In the genomic region with DNA sequence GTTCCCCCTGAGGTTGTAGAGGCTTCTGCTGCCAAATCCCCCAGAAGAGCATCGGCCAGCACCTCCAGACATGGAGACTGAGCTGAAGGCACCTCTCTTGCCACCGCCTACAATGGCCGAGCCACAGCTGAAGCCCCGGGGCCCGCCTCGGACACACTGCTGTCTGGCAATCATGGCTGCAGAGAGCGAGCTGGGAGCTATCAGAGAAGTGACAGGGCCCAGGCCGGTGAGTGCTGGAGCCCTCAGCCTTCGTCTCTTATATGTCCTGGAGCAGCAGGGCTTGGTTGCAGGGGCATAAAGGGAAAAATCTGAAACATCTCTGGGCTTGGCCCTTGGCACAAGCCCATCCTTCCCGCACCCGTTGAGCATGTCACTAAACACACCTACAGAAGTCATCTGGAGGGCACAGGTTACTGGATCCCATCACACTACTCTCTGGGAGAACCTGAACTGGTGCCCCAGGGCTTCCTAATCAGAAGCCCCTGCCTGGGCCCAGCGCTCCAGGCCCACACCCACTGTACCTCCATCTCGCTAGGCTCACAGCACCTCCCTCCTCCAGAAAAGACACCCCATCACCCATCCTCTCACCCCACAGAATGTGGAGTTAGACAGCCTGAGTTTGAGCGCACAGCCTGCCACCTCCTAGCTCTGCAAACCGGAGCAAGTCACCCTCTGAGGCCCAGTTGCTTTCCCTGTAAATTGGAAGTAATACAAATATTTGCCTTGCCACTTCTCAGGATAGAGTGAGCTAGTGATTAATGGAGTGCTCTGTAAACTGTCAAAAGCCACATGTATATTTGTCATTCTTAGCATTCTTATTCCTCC, we compare ENCODE assay signal across 16 cellular contexts. TPM values are rescaled to one million over a fixed set of nuclear protein-coding genes. Genes with fewer than 3 reads are reported as not detected.
A peak's percentile ranks its signal among the peaks of the same experiment; 100 is the strongest.
DNase-seq lines count a peak whose midpoint lies in the region; ATAC-seq and TF ChIP-seq lines count a peak whose summit lies in the region.
"Had no signal": no experiment of that assay in that cellular context is flagged by ENCODE, and none has a peak within 500 bp of the region (broad histone marks: within the 10 kb centered on the region; RNA-seq: fewer than 3 reads in every experiment).

A gene (minus strand): TSS at position 232 of the 825 bp plus-strand sequence. CDS start 58 bp downstream, at position 174.

- peaks cover 46% of the 10 kb centered on the region for H3K27me3 Mint-ChIP-seq in Calu3 (ENCODE audit: unreplicated experiment)

- no peak within 1 kb of the TSS for H2BK12ac ChIP-seq in trophoblast cell (ENCODE audit: low read length)

- no peaks in the 10 kb centered on the region for H3K36me3 ChIP-seq in spleen
- H3K36me3 ChIP-seq in trophoblast cell (ENCODE audit: control insufficient read depth in 1 of 2, insufficient read depth in 2 of 2, low read length in 2 of 2): no peaks in the 10 kb centered on the region
- H3K36me3 ChIP-seq: cardiac muscle cell, right atrium auricular region had no signal

- TF ChIP-seq POLR2A in spleen (IDR thresholded peaks at IDR 0.05): no peak

- CTCF ChIA-PET in Calu3 (lab: Charles Lee): no interaction called here

- no peak within 1 kb of the TSS for H3K23ac ChIP-seq in trophoblast cell (ENCODE audit: low read length)

- no peak within 1 kb of the TSS for H4K8ac ChIP-seq in trophoblast cell (ENCODE audit: low read depth, low read length)

- no peak within 1 kb of the TSS for H3K18ac ChIP-seq in trophoblast cell (ENCODE audit: low read length)

- no peak within 1 kb of the TSS for H2AFZ ChIP-seq in trophoblast cell (ENCODE audit: insufficient read depth, low read length, poor library complexity)

- H3K4me1 Mint-ChIP-seq in Calu3 (ENCODE audit: low read depth, unreplicated experiment): peaks cover 8% of the 10 kb centered on the region

- no peak within 1 kb of the TSS for H3K4ac ChIP-seq in trophoblast cell (ENCODE audit: low read depth, low read length)

- no peak within 1 kb of the TSS for H3K4me2 ChIP-seq in trophoblast cell (ENCODE audit: low read length)

- H3K27me3 ChIP-seq in spleen (replicated peaks in 1 of 7) (peaks cover 0 to 5% (median 0%) of the 10 kb centered on the region in 7 donors), trophoblast cell (ENCODE audit: insufficient read depth, low read length) (no peaks in the 10 kb centered on the region)
- H3K27me3 ChIP-seq: right atrium auricular region had no signal

- H4K12ac ChIP-seq in trophoblast cell (ENCODE audit: low read depth, low read length): no peak within 1 kb of the TSS

- no peaks in the 10 kb centered on the region for H3K36me3 Mint-ChIP-seq in Calu3 (ENCODE audit: insufficient read depth, unreplicated experiment)
- H3K36me3 Mint-ChIP-seq: natural killer cell treated with Interleukin-12 subunit alpha and Interleukin-12 subunit beta and Interleukin-15 and Interleukin-18, amount 100 ng/mL, for 72 hours had no signal

- BruUV-seq in Calu3 (replicated peaks; lab: Mats Ljungman, UMichigan): no TSS peak

- intact Hi-C loops in spleen (cut with DNase I; ENCODE audit: low total_unique reads) (no loop called here), Calu3 (cut with micrococcal nuclease; ENCODE audit: unreplicated experiment) (no loop called here)

- peak; percentile 77 for DNase-seq in DMS53 treated with DMSO at 0.1 percent for 48 hours (lab: John Stamatoyannopoulos, UW; ENCODE audit: unreplicated experiment)
- DNase-seq in NCI-H1417 treated with DMSO at 0.1 percent for 48 hours (lab: John Stamatoyannopoulos, UW): peak; percentile 34
- DNase-seq in spleen: peak; percentile 68
- no peak for DNase-seq in Calu3
- DNase-seq in trophoblast cell: no peak
- no peak for DNase-seq in activated T-cell treated with anti-CD3 and anti-CD28 coated beads, Interleukin-2, amount 50 U/mL, for 1 hour
- DNase-seq: activated CD4-positive, alpha-beta T cell treated with anti-CD3 and anti-CD28 coated beads for 1 hour; activated naive CD4-positive, alpha-beta T cell treated with anti-CD3 and anti-CD28 coated beads for 36 hours; NCI-H187 treated with DMSO at 0.1 percent for 48 hours had no signal

- WGBS in spleen, 5 donors: 80 to 92% (median 89%) methylated on average over 13 to 15 of the region's 15 CpGs
- no CpG with 5 or more reads among the region's 15 CpGs for WGBS in trophoblast cell (ENCODE audit: extremely low coverage, insufficient coverage, insufficient read length)

- H3K9me3 ChIP-seq in spleen (no peaks in the 10 kb centered on the region), trophoblast cell (ENCODE audit: insufficient read depth, low read depth, low read length) (peaks cover 2% of the 10 kb centered on the region)
- H3K9me3 ChIP-seq: right atrium auricular region had no signal

- H3K4me3 Mint-ChIP-seq in Calu3 (ENCODE audit: low read depth, unreplicated experiment): no peak within 1 kb of the TSS
- H3K4me3 Mint-ChIP-seq: activated naive CD4-positive, alpha-beta T cell treated with anti-CD3 and anti-CD28 coated beads for 36 hours; natural killer cell treated with Interleukin-12 subunit alpha and Interleukin-12 subunit beta and Interleukin-15 and Interleukin-18, amount 100 ng/mL, for 72 hours; T-helper 2 cell treated with Interferon-gamma antibody and Interleukin-4, amounts not matched to agents 5 μg/mL and 100 μg/mL, for 36 hours had no signal

- H3K4me1 ChIP-seq in spleen (peaks cover 0 to 5% (median 0%) of the 10 kb centered on the region in 6 donors), trophoblast cell (ENCODE audit: control insufficient read depth in 1 of 2, insufficient read depth in 2 of 2, low read length in 2 of 2) (no peaks in the 10 kb centered on the region)
- H3K4me1 ChIP-seq: right atrium auricular region had no signal

- H3K9ac ChIP-seq in trophoblast cell (ENCODE audit: low read length): no peak within 1 kb of the TSS

- H3K27ac Mint-ChIP-seq in Calu3 (ENCODE audit: unreplicated experiment): no peak within 1 kb of the TSS
- H3K27ac Mint-ChIP-seq: activated naive CD4-positive, alpha-beta T cell treated with anti-CD3 and anti-CD28 coated beads for 36 hours; natural killer cell treated with Interleukin-12 subunit alpha and Interleukin-12 subunit beta and Interleukin-15 and Interleukin-18, amount 100 ng/mL, for 72 hours; T-helper 2 cell treated with Interferon-gamma antibody and Interleukin-4, amounts not matched to agents 5 μg/mL and 100 μg/mL, for 36 hours had no signal

- H3K4me3 ChIP-seq in spleen (no peak within 1 kb of the TSS), trophoblast cell (ENCODE audit: low read depth, low read length) (no peak within 1 kb of the TSS)
- H3K4me3 ChIP-seq: cardiac muscle cell, right atrium auricular region had no signal

- no peaks in the 10 kb centered on the region for H3K79me1 ChIP-seq in trophoblast cell (ENCODE audit: low read length)

- no peaks in the 10 kb centered on the region for H3K79me2 ChIP-seq in trophoblast cell (ENCODE audit: control insufficient read depth, insufficient read depth, low read length, poor library complexity)

- H4K91ac ChIP-seq in trophoblast cell (ENCODE audit: low read depth, low read length): no peak within 1 kb of the TSS

- H2BK5ac ChIP-seq in trophoblast cell (ENCODE audit: low read depth, low read length, poor library complexity): no peak within 1 kb of the TSS

- no peak for TF ChIP-seq CTCF in spleen (IDR thresholded peaks at IDR 0.05 in 8 of 11, conservative IDR thresholded peaks at IDR 0.05 in 3 of 11)
- no peak for TF ChIP-seq CTCF in Calu3 (IDR thresholded peaks at IDR 0.05; ENCODE audit: unreplicated experiment)

- no peaks in the 10 kb centered on the region for H3K9me3 Mint-ChIP-seq in Calu3 (ENCODE audit: low read depth, unreplicated experiment)
- H3K9me3 Mint-ChIP-seq: activated naive CD4-positive, alpha-beta T cell treated with anti-CD3 and anti-CD28 coated beads for 36 hours; natural killer cell treated with Interleukin-12 subunit alpha and Interleukin-12 subunit beta and Interleukin-15 and Interleukin-18, amount 100 ng/mL, for 72 hours; T-helper 2 cell treated with Interferon-gamma antibody and Interleukin-4, amounts not matched to agents 5 μg/mL and 100 μg/mL, for 36 hours had no signal

- H2BK120ac ChIP-seq in trophoblast cell (ENCODE audit: insufficient read depth, low read length, poor library complexity): no peak within 1 kb of the TSS

- H3K14ac ChIP-seq in trophoblast cell (ENCODE audit: low read length): no peak within 1 kb of the TSS

- H2AK5ac ChIP-seq in trophoblast cell (ENCODE audit: low read length): no peak within 1 kb of the TSS

- ATAC-seq in esophagus mucosa: peak; percentile 61

- H3K27ac ChIP-seq in spleen: no peak within 1 kb of the TSS
- no peak within 1 kb of the TSS for H3K27ac ChIP-seq in trophoblast cell (ENCODE audit: low read depth, low read length)
- H3K27ac ChIP-seq: cardiac muscle cell, right atrium auricular region had no signal

RNA-seq across cellular contexts. Expression of the gene that starts here (rescaled TPM):
- 1,080 TPM for total RNA-seq in esophagus mucosa
- under 1 TPM in 1 of 7 donors, not detected in 6; 0.37 TPM for total RNA-seq in spleen
- polyA plus RNA-seq in spleen: 1 to 10 TPM in 2 of 3 donors, under 1 TPM in 1; 0.55 to 3.4 (median 1.4) TPM
- not detected in 2 replicates for total RNA-seq in Calu3 (2022)
- polyA plus RNA-seq in trophoblast cell (2013): not detected in 2 replicates
- total RNA-seq: activated naive CD4-positive, alpha-beta T cell treated with anti-CD3 and anti-CD28 coated beads for 36 hours; cardiac muscle cell; Daoy; HT1080; natural killer cell treated with Interleukin-12 subunit alpha and Interleukin-12 subunit beta and Interleukin-15 and Interleukin-18, amount 100 ng/mL, for 72 hours; right atrium auricular region had no signal
- polyA plus RNA-seq: cardiac muscle cell had no signal

Comparison
In these comparisons a context has a peak if more than half of its experiments do, and no peak if none do; other contexts are left out.
1. RNA of the gene that starts here (total RNA-seq): 1,080 TPM in esophagus mucosa (single experiment); 0.37 TPM in spleen and not detected in Calu3; every median in the first group is over 100 times any median in the second.
2. DNase-seq: peak in DMS53 treated with DMSO at 0.1 percent for 48 hours (single experiment), NCI-H1417 treated with DMSO at 0.1 percent for 48 hours (single experiment) and spleen (single experiment); none in Calu3 (single experiment), trophoblast cell (0 of 2) and activated T-cell treated with anti-CD3 and anti-CD28 coated beads, Interleukin-2, amount 50 U/mL, for 1 hour (single experiment).